Comparison of ENCODE assay signal across 18 cellular contexts in genomic region chr20:54350415-54350814, GRCh38.
A peak's percentile ranks its signal among the peaks of the same experiment; 100 is the strongest.
DNase-seq lines count a peak whose midpoint lies in the region; ATAC-seq and TF ChIP-seq lines count a peak whose summit lies in the region.
"Had no signal": no experiment of that assay in that cellular context is flagged by ENCODE, and none has a peak within 500 bp of the region (broad histone marks: within the 10 kb centered on the region; RNA-seq: fewer than 3 reads in every experiment).

No MANE protein-coding gene starts in this region.

- peak overlapping the region; percentile 54 for H3K27ac Mint-ChIP-seq in activated T-cell treated with anti-CD3 and anti-CD28 coated beads, Interleukin-2, amount 50 U/mL, for 24 hours
- H3K27ac Mint-ChIP-seq in activated T-helper 17 cell treated with anti-CD3 and anti-CD28 coated beads, Interleukin-2, amount 50 U/mL, for 72 hours: no peak overlapping the region
- H3K27ac Mint-ChIP-seq: dendritic cell treated with granulocyte-macrophage colony-stimulating factor and Interleukin-4, amounts not matched to agents 40 ng/mL and 50 ng/mL, for 4 days; IgD-negative memory B cell; stimulated activated naive CD8-positive, alpha-beta T cell treated with anti-CD3 and anti-CD28 coated beads, Interleukin-15, Interleukin-2, amounts not matched to agents 100 ng/mL and 50 ng/mL, for 24 hours had no signal

- no peak overlapping the region for H3K4me2 ChIP-seq in smooth muscle cell

- no peak for ATAC-seq in activated T-cell treated with anti-CD3 and anti-CD28 coated beads, Interleukin-2, amount 50 U/mL, for 4 hours
- ATAC-seq in left colon: no peak
- ATAC-seq in activated T-helper 17 cell treated with anti-CD3 and anti-CD28 coated beads, Interleukin-2, amount 50 U/mL, for 72 hours (replicated peaks): no peak
- ATAC-seq: HCT116, left cardiac atrium had no signal

- intact Hi-C loops in left colon (cut with DNase I, micrococcal nuclease): no loop called here

- H3K36me3 ChIP-seq in smooth muscle cell (ENCODE audit: low read depth): no peaks in the 10 kb centered on the region
- H3K36me3 ChIP-seq: spleen had no signal

- no peaks in the 10 kb centered on the region for H4K20me1 ChIP-seq in smooth muscle cell (ENCODE audit: low read depth)

- H3K79me2 ChIP-seq in smooth muscle cell (ENCODE audit: low read depth): no peaks in the 10 kb centered on the region

- H3K36me3 Mint-ChIP-seq in activated T-cell treated with anti-CD3 and anti-CD28 coated beads, Interleukin-2, amount 50 U/mL, for 24 hours (ENCODE audit: low read depth): no peaks in the 10 kb centered on the region
- H3K36me3 Mint-ChIP-seq in activated T-cell treated with anti-CD3 and anti-CD28 coated beads, Interleukin-2, amount 50 U/mL, for 4 hours (ENCODE audit: insufficient read depth): no peaks in the 10 kb centered on the region
- H3K36me3 Mint-ChIP-seq in activated T-helper 17 cell treated with anti-CD3 and anti-CD28 coated beads, Interleukin-2, amount 50 U/mL, for 72 hours (ENCODE audit: low read depth): no peaks in the 10 kb centered on the region
- H3K36me3 Mint-ChIP-seq: IgD-negative memory B cell had no signal

- no peaks in the 10 kb centered on the region for H3K9me3 ChIP-seq in smooth muscle cell (replicated peaks; ENCODE audit: low read depth)

- peaks cover 31% of the 10 kb centered on the region for H3K4me1 Mint-ChIP-seq in activated T-cell treated with anti-CD3 and anti-CD28 coated beads, Interleukin-2, amount 50 U/mL, for 24 hours (ENCODE audit: low read depth)
- H3K4me1 Mint-ChIP-seq in activated T-cell treated with anti-CD3 and anti-CD28 coated beads, Interleukin-2, amount 50 U/mL, for 4 hours (ENCODE audit: low read depth): no peaks in the 10 kb centered on the region
- H3K4me1 Mint-ChIP-seq in activated T-helper 17 cell treated with anti-CD3 and anti-CD28 coated beads, Interleukin-2, amount 50 U/mL, for 72 hours: no peaks in the 10 kb centered on the region
- H3K4me1 Mint-ChIP-seq: IgD-negative memory B cell had no signal

- no peak overlapping the region for H3K4me3 Mint-ChIP-seq in activated T-cell treated with anti-CD3 and anti-CD28 coated beads, Interleukin-2, amount 50 U/mL, for 24 hours
- no peak overlapping the region for H3K4me3 Mint-ChIP-seq in activated T-cell treated with anti-CD3 and anti-CD28 coated beads, Interleukin-2, amount 50 U/mL, for 4 hours
- H3K4me3 Mint-ChIP-seq in activated T-helper 17 cell treated with anti-CD3 and anti-CD28 coated beads, Interleukin-2, amount 50 U/mL, for 72 hours: no peak overlapping the region
- H3K4me3 Mint-ChIP-seq: dendritic cell treated with granulocyte-macrophage colony-stimulating factor and Interleukin-4, amounts not matched to agents 40 ng/mL and 50 ng/mL, for 4 days; stimulated activated naive CD8-positive, alpha-beta T cell treated with anti-CD3 and anti-CD28 coated beads, Interleukin-15, Interleukin-2, amounts not matched to agents 100 ng/mL and 50 ng/mL, for 24 hours had no signal

- no peak overlapping the region for H3K27ac ChIP-seq in smooth muscle cell (ENCODE audit: low read depth)
- H3K27ac ChIP-seq: spleen had no signal

- 80% methylated on average over 3 of the region's 3 CpGs for WGBS in smooth muscle cell (ENCODE audit: low lambda C conversion rate)

- peaks cover 26% of the 10 kb centered on the region for H3K27me3 Mint-ChIP-seq in activated T-cell treated with anti-CD3 and anti-CD28 coated beads, Interleukin-2, amount 50 U/mL, for 24 hours
- peaks cover 9% of the 10 kb centered on the region for H3K27me3 Mint-ChIP-seq in activated T-cell treated with anti-CD3 and anti-CD28 coated beads, Interleukin-2, amount 50 U/mL, for 4 hours (ENCODE audit: low read depth)
- peaks cover 30% of the 10 kb centered on the region for H3K27me3 Mint-ChIP-seq in activated T-helper 17 cell treated with anti-CD3 and anti-CD28 coated beads, Interleukin-2, amount 50 U/mL, for 72 hours
- H3K27me3 Mint-ChIP-seq: dendritic cell treated with granulocyte-macrophage colony-stimulating factor and Interleukin-4, amounts not matched to agents 40 ng/mL and 50 ng/mL, for 4 days had no signal

- no peaks in the 10 kb centered on the region for H3K27me3 ChIP-seq in smooth muscle cell (ENCODE audit: low read depth)

- no peak overlapping the region for H3K4me3 ChIP-seq in smooth muscle cell
- H3K4me3 ChIP-seq: spleen had no signal

- H2AFZ ChIP-seq in smooth muscle cell (ENCODE audit: low read depth): peak overlapping the region; percentile 13

- H3F3A ChIP-seq in smooth muscle cell (ENCODE audit: low read depth): no peaks in the 10 kb centered on the region

- H3K9me3 Mint-ChIP-seq in activated T-cell treated with anti-CD3 and anti-CD28 coated beads, Interleukin-2, amount 50 U/mL, for 24 hours: peaks cover 3% of the 10 kb centered on the region
- H3K9me3 Mint-ChIP-seq in activated T-cell treated with anti-CD3 and anti-CD28 coated beads, Interleukin-2, amount 50 U/mL, for 4 hours: peaks cover 3% of the 10 kb centered on the region
- H3K9me3 Mint-ChIP-seq in activated T-helper 17 cell treated with anti-CD3 and anti-CD28 coated beads, Interleukin-2, amount 50 U/mL, for 72 hours: peaks cover 6% of the 10 kb centered on the region
- H3K9me3 Mint-ChIP-seq: stimulated activated naive CD8-positive, alpha-beta T cell treated with anti-CD3 and anti-CD28 coated beads, Interleukin-15, Interleukin-2, amounts not matched to agents 100 ng/mL and 50 ng/mL, for 24 hours had no signal

- no peak for TF ChIP-seq CTCF in smooth muscle cell (IDR thresholded peaks at IDR 0.05; ENCODE audit: borderline replicate concordance, insufficient read depth, poor library complexity, severe bottlenecking)

- H3K9ac ChIP-seq in smooth muscle cell (ENCODE audit: low read depth): no peak overlapping the region

- no peaks in the 10 kb centered on the region for H3K4me1 ChIP-seq in smooth muscle cell (ENCODE audit: low read depth)
- H3K4me1 ChIP-seq: spleen had no signal

- DNase-seq in activated T-cell treated with anti-CD3 and anti-CD28 coated beads, Interleukin-2, amount 50 U/mL, for 24 hours: no peak
- DNase-seq in activated T-cell treated with anti-CD3 and anti-CD28 coated beads, Interleukin-2, amount 50 U/mL, for 4 hours: no peak
- DNase-seq in OCI-M1 (lab: John Stamatoyannopoulos, UW) (peak; percentile 42), fibroblast of gingiva (ENCODE audit: low read depth) (peak; percentile 9), smooth muscle cell (lab: John Stamatoyannopoulos, UW; ENCODE audit: unreplicated experiment) (no peak), left colon (no peak), RPMI8226 (no peak)
- DNase-seq: activated gamma-delta T cell, COR-L47, left cardiac atrium, NCI-H1417, posterior cingulate gyrus, spleen had no signal

Comparison
In these comparisons a context has a peak if more than half of its experiments do, and no peak if none do; other contexts are left out.
1. DNase-seq: peak in OCI-M1 (single experiment) and fibroblast of gingiva (single experiment); none in activated T-cell treated with anti-CD3 and anti-CD28 coated beads, Interleukin-2, amount 50 U/mL, for 24 hours (single experiment), activated T-cell treated with anti-CD3 and anti-CD28 coated beads, Interleukin-2, amount 50 U/mL, for 4 hours (single experiment), smooth muscle cell (single experiment), left colon (0 of 2) and RPMI8226 (single experiment).